In the genomic region with DNA sequence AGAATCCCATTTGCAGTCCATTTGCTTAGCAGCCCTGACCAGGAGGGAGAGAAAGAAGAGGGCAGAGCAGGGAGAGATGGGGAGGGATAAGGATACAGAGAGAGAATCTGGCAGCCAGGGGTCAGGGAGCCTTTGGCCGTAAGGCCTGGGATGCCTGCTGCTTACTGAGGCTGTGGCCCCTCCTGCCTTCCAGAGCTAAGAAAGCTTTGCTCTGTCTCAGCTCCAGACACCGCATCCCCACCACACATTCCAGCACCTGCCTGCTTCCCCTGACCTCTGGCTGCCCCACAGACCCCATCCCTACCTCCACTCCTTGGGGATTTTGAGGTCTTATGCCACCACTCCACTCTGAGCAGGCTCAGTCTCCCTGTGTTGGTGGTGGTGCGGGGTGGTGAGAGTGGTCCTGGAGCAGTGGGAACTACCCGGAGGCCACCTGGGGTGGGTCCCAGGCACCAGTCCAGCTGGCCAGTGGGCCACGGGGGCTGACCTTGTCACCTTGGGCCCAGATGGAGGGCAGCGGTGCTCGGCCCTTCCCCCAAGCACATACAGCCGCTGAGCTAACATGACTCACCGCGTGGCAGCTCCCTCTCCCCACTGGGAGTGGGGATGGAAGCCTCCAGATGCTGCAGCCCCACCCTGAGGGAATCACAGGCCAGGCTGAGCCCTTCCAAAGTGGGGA, we compare ENCODE assay signal across 8 cellular contexts. TPM values are rescaled to one million over a fixed set of nuclear protein-coding genes. Genes with fewer than 3 reads are reported as not detected.
DNase-seq lines count a peak whose midpoint lies in the region; ATAC-seq and TF ChIP-seq lines count a peak whose summit lies in the region.

No MANE protein-coding gene starts in this region.

- no peaks in the 10 kb centered on the region for H3K27me3 Mint-ChIP-seq in activated naive CD8-positive, alpha-beta T cell
- no peaks in the 10 kb centered on the region for H3K27me3 Mint-ChIP-seq in activated naive CD8-positive, alpha-beta T cell treated with anti-CD3 and anti-CD28 coated beads for 36 hours

- peaks cover 59% of the 10 kb centered on the region for H3K4me1 ChIP-seq in mucosa of stomach (ENCODE audit: control insufficient read depth, insufficient read depth, low read length)
- H3K4me1 ChIP-seq in aorta (ENCODE audit: control insufficient read depth in 1 of 2, insufficient read depth in 2 of 2, low read length in 2 of 2): no peaks in the 10 kb centered on the region

- peak; percentile 51 for ATAC-seq in aorta (ENCODE audit: low FRiP score)
- no peak for ATAC-seq in HG02870 (IDR thresholded peaks at IDR 0.05; ENCODE audit: unreplicated experiment)
- no peak for ATAC-seq in GM19328 (IDR thresholded peaks at IDR 0.05; ENCODE audit: unreplicated experiment)

- peaks cover 42% of the 10 kb centered on the region for H3K4me1 Mint-ChIP-seq in activated naive CD8-positive, alpha-beta T cell (ENCODE audit: low read depth)
- peaks cover 49% of the 10 kb centered on the region for H3K4me1 Mint-ChIP-seq in activated naive CD8-positive, alpha-beta T cell treated with anti-CD3 and anti-CD28 coated beads for 36 hours

- TF ChIP-seq CTCF in epithelial cell of esophagus (IDR thresholded peaks at IDR 0.05; ENCODE audit: insufficient read depth, low read depth, low read length, missing control alignments): no peak

- no peak overlapping the region for H3K27ac ChIP-seq in aorta (ENCODE audit: low read depth in 1 of 2, low read length in 2 of 2)

- peak overlapping the region; percentile 84 for H3K27ac Mint-ChIP-seq in activated naive CD8-positive, alpha-beta T cell
- no peak overlapping the region for H3K27ac Mint-ChIP-seq in activated naive CD8-positive, alpha-beta T cell treated with anti-CD3 and anti-CD28 coated beads for 36 hours

- no peak for DNase-seq in activated naive CD8-positive, alpha-beta T cell treated with anti-CD3 and anti-CD28 coated beads for 36 hours
- DNase-seq in epithelial cell of esophagus (ENCODE audit: low read depth) (peak; percentile 59), aorta (peak in 1 of 2 donors; percentile 75), NCI-H510A treated with DMSO at 0.1 percent for 48 hours (lab: John Stamatoyannopoulos, UW) (no peak)

- H3K4me3 Mint-ChIP-seq in activated naive CD8-positive, alpha-beta T cell: peak overlapping the region; percentile 42
- H3K4me3 Mint-ChIP-seq in activated naive CD8-positive, alpha-beta T cell treated with anti-CD3 and anti-CD28 coated beads for 36 hours: no peak overlapping the region

- intact Hi-C loops in aorta (cut with DNase I): no loop called here

- H3K9me3 Mint-ChIP-seq in activated naive CD8-positive, alpha-beta T cell (ENCODE audit: low read depth): no peaks in the 10 kb centered on the region
- H3K9me3 Mint-ChIP-seq in activated naive CD8-positive, alpha-beta T cell treated with anti-CD3 and anti-CD28 coated beads for 36 hours: no peaks in the 10 kb centered on the region

- no peaks in the 10 kb centered on the region for H3K36me3 Mint-ChIP-seq in activated naive CD8-positive, alpha-beta T cell
- no peaks in the 10 kb centered on the region for H3K36me3 Mint-ChIP-seq in activated naive CD8-positive, alpha-beta T cell treated with anti-CD3 and anti-CD28 coated beads for 36 hours

- H3K36me3 ChIP-seq in mucosa of stomach (ENCODE audit: control insufficient read depth, insufficient read depth, low read length): no peaks in the 10 kb centered on the region
- no peaks in the 10 kb centered on the region for H3K36me3 ChIP-seq in aorta (ENCODE audit: control insufficient read depth in 1 of 2, insufficient read depth in 2 of 2, low read length in 1 of 2)

- no peaks in the 10 kb centered on the region for H3K27me3 ChIP-seq in mucosa of stomach (ENCODE audit: control insufficient read depth, insufficient read depth, low read length)
- H3K27me3 ChIP-seq in aorta (ENCODE audit: control insufficient read depth in 1 of 2, insufficient read depth in 2 of 2, low read length in 1 of 2): no peaks in the 10 kb centered on the region

- no peaks in the 10 kb centered on the region for H3K9me3 ChIP-seq in mucosa of stomach (ENCODE audit: control insufficient read depth, low read length)
- no peaks in the 10 kb centered on the region for H3K9me3 ChIP-seq in aorta (ENCODE audit: control insufficient read depth, low read length)

- WGBS in aorta, 2 donors: 41 to 48% methylated on average over 10 of the region's 10 CpGs

- H3K4me3 ChIP-seq in epithelial cell of esophagus (ENCODE audit: low read length) (peak overlapping the region; percentile 25), mucosa of stomach (ENCODE audit: low read length) (no peak overlapping the region), aorta (ENCODE audit: low read length in 2 of 2) (no peak overlapping the region)

- H3K9ac ChIP-seq in mucosa of stomach (ENCODE audit: low read length): peak overlapping the region; percentile 51

RNA-seq across cellular contexts. Expression of gene RAI1, which starts 58.3 kb away (rescaled TPM):
- 10 to 100 TPM; 19.6 to 21.1 TPM for total RNA-seq in activated naive CD8-positive, alpha-beta T cell treated with anti-CD3 and anti-CD28 coated beads for 36 hours
- 10 to 100 TPM; 23.9 to 35.8 TPM for total RNA-seq in aorta
- polyA plus RNA-seq in aorta: 1 to 10 TPM; 2.0 to 7.0 TPM
